ENCODE assay signal across 8 cellular contexts in the genomic region with DNA sequence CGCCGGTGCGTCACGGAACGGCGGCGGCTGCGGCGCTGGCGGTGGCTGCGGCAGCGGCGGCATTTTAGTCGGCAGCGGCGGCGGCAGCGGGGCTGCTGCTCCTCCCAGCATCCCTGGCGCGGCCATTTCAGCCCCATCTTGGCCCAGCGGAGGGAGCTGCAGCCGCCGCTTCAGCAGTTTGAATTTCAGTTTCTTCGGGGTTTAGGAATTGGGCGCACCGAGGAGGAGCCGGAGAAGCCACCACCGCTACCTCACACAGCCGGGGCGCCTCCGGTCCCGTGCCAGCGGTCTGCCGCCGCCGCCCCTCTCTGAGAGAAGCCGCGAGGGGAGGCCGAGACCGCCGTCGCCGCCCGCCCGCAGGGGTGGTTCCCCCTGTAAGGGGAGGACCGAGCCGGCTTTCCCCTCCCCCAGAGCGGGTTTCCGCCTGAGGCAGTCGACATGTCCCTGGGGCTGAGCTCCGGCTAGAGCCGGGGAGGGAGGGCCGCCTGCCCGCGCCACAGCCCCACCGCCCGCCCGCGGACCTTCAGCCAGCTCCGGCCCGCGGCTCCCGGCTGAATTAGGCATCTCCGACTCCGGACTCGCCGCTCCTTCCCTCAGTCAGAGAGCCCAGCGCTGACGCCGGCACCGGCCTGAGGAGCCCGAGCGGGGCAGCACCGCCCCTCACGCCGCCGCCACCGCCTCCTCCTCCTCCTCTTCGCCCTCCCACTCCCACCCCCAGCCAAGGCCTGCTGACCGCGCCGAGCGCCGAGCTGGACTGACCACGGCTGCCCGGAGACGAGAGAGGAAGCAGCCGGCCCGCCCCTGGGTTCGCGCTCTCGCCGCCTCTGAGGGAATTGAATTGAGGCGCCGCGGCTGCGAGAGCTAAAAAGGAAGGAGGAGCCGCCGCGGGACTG. TPM values are rescaled to one million over a fixed set of nuclear protein-coding genes. Genes with fewer than 3 reads are reported as not detected.
A peak's percentile ranks its signal among the peaks of the same experiment; 100 is the strongest.
DNase-seq lines count a peak whose midpoint lies in the region; ATAC-seq and TF ChIP-seq lines count a peak whose summit lies in the region.

A gene (plus strand): TSS at position 67 of the 893 bp plus-strand sequence. CDS start 1,053 bp downstream, outside the sequence.

- intact Hi-C loops in colonic mucosa (cut with DNase I), result loop anchor here (5.0 kb wide), 1 partner anchor 171 kb away; no protein-coding TSS in a partner anchor

- POLR2A ChIA-PET in BJ (lab: Charles Lee), result interaction anchor here (0.6 to 1.3 kb wide), 4 partner anchors 112 to 734 kb away, joined by 4 to 16 read pairs (median 6); a partner anchor contains a TSS

- peak within 1 kb of the TSS; percentile 84 for H3K4me3 ChIP-seq in BJ (ENCODE audit: low read depth, low read length)
- peak within 1 kb of the TSS; percentile 97 for H3K4me3 ChIP-seq in colonic mucosa

- peak within 1 kb of the TSS; percentile 100 for H3K27ac ChIP-seq in colonic mucosa

- CTCF ChIA-PET in BJ (lab: Yijun Ruan, JAX), result interaction anchor here (0.6 to 6.0 kb wide), 13 partner anchors 9 to 181 kb away, joined by 3 to 48 read pairs (median 4); no protein-coding TSS in a partner anchor

- peaks cover 4% of the 10 kb centered on the region; the same call in 1 of the 2 replicates for H3K36me3 ChIP-seq in BJ (ENCODE audit: control insufficient read depth, insufficient read depth, low read length)
- no peaks in the 10 kb centered on the region for H3K36me3 ChIP-seq in colonic mucosa

- no peaks in the 10 kb centered on the region for H3K27me3 ChIP-seq in BJ (ENCODE audit: control insufficient read depth, insufficient read depth, low read length)
- H3K27me3 ChIP-seq in colonic mucosa, result no peaks in the 10 kb centered on the region

- no peaks in the 10 kb centered on the region for H3K9me3 ChIP-seq in colonic mucosa

- H3K9ac ChIP-seq in colonic mucosa (ENCODE audit: low read depth in 2 of 2, low read length in 2 of 2), result peak within 1 kb of the TSS; percentile 99 to 100

- ATAC-seq in GM19043 (IDR thresholded peaks at IDR 0.05; ENCODE audit: low read depth, unreplicated experiment) (peak; percentile 52), HG03354 (IDR thresholded peaks at IDR 0.05; ENCODE audit: poor library complexity, severe bottlenecking, unreplicated experiment) (peak; percentile 70)

- peak; percentile 50 for DNase-seq in BJ (ENCODE audit: low read depth)
- DNase-seq in NCI-H510A (lab: John Stamatoyannopoulos, UW), result peak; percentile 83
- peak; percentile 97 for DNase-seq in activated CD4-positive, alpha-beta T cell treated with anti-CD3 and anti-CD28 coated beads for 48 hours
- peak; percentile 93 for DNase-seq in colonic mucosa
- DNase-seq in left kidney (ENCODE audit: low read depth, low spot score), result peak; percentile 97
- DNase-seq in stimulated activated CD4-positive, alpha-beta T cell treated with anti-CD3 and anti-CD28 coated beads, Interleukin-2, amount 100 ng/mL, for 24 hours, result peak; percentile 91

- H3K4me1 ChIP-seq in colonic mucosa, result no peaks in the 10 kb centered on the region

- TF ChIP-seq CTCF in BJ (IDR thresholded peaks at IDR 0.05; ENCODE audit: insufficient read depth, low read depth, low read length) (0 out of 2 replicates have a peak, but pooled peaks have one; percentile 9), colonic mucosa (IDR thresholded peaks at IDR 0.05) (no peak)

RNA-seq across cellular contexts. Expression of the gene that starts here (rescaled TPM):
- 8.4 and 13.9 TPM in 2 replicates for polyA plus RNA-seq in BJ (2011; rRNA removed)
- 25.4 and 26.1 TPM in 2 replicates for polyA minus RNA-seq in BJ (2011; rRNA and poly(A)+ RNA removed)
- 10 to 100 TPM; 16.7 to 31.7 TPM for total RNA-seq in colonic mucosa

Comparison
In these comparisons a context has a peak if more than half of its experiments do, and no peak if none do; other contexts are left out.
1. Peak in every context shown above with its lines: DNase-seq, ATAC-seq, H3K4me3 ChIP-seq and H3K27ac ChIP-seq.